8 cellular contexts compared by ENCODE assay signal in genomic region chr7:30330134-30331111, GRCh38. TPM values are rescaled to one million over a fixed set of nuclear protein-coding genes. Genes with fewer than 3 reads are reported as not detected.
A peak's percentile ranks its signal among the peaks of the same experiment; 100 is the strongest.
DNase-seq lines count a peak whose midpoint lies in the region; ATAC-seq and TF ChIP-seq lines count a peak whose summit lies in the region.

No MANE protein-coding gene starts in this region.

- intact Hi-C loops in right lobe of liver (cut with DNase I): no loop called here

- no peak for TF ChIP-seq POLR2A in right lobe of liver (IDR thresholded peaks at IDR 0.05)

- no peaks in the 10 kb centered on the region for H3K36me3 ChIP-seq in right lobe of liver

- H3K27me3 ChIP-seq in right lobe of liver: no peaks in the 10 kb centered on the region

- H3K4me1 ChIP-seq in right lobe of liver: peaks cover 0 to 7% (median 0%) of the 10 kb centered on the region in 4 donors

- WGBS in right lobe of liver (ENCODE audit: insufficient coverage, low coverage, low lambda C conversion rate, missing lambda C conversion rate): 45% methylated on average over 3 of the region's 3 CpGs

- H3K9me3 ChIP-seq in right lobe of liver: no peaks in the 10 kb centered on the region

- TF ChIP-seq CTCF in right lobe of liver (IDR thresholded peaks at IDR 0.05): no peak

- no peak for DNase-seq in activated CD4-positive, CD25-positive, alpha-beta regulatory T cell (lab: John Stamatoyannopoulos, UW)
- DNase-seq in NOMO-1 treated with dmso at 0.1 percent for 144 hours (lab: John Stamatoyannopoulos, UW; ENCODE audit: unreplicated experiment) (peak; percentile 67), right lobe of liver (no peak), NCI-H226 (no peak), NCI-H1048 (lab: John Stamatoyannopoulos, UW) (no peak)
- no peak for DNase-seq in stimulated activated naive CD4-positive, alpha-beta T cell treated with Interleukin-2 at 50 U/mL for 16 hours (lab: John Stamatoyannopoulos, UW)

- H3K27ac ChIP-seq in right lobe of liver: no peak overlapping the region

- ATAC-seq in activated CD4-positive, CD25-positive, alpha-beta regulatory T cell treated with anti-CD3 and anti-CD28 coated beads, Interleukin-2, amount 50 U/mL, for 24 hours: peak; percentile 93
- ATAC-seq in HG02938 (IDR thresholded peaks at IDR 0.05; ENCODE audit: unreplicated experiment): peak; percentile 82
- ATAC-seq in right lobe of liver: peak; percentile 26 to 47 (median 38)

- no peak overlapping the region for H3K4me3 ChIP-seq in right lobe of liver

RNA-seq across cellular contexts. Expression of gene ZNRF2, which starts 46.0 kb away (rescaled TPM):
- 10 to 100 TPM; 17.1 to 24.0 (median 18.7) TPM for total RNA-seq in right lobe of liver

Comparison
In these comparisons a context has a peak if more than half of its experiments do, and no peak if none do; other contexts are left out.
1. ATAC-seq: peak in every context shown above with its lines; median percentile 93 in activated CD4-positive, CD25-positive, alpha-beta regulatory T cell treated with anti-CD3 and anti-CD28 coated beads, Interleukin-2, amount 50 U/mL, for 24 hours; 82 in HG02938; 38 in right lobe of liver.